ENCODE assay signal across 8 cellular contexts in genomic region chr9:63031-63629, GRCh38. TPM values are rescaled to one million over a fixed set of nuclear protein-coding genes. Genes with fewer than 3 reads are reported as not detected.
DNase-seq lines count a peak whose midpoint lies in the region; ATAC-seq and TF ChIP-seq lines count a peak whose summit lies in the region.
"Not testable (repeated sequence)": the region's sequence is repeated elsewhere in the genome, so short reads cannot be mapped to it uniquely, and the experiment has no call there.

No MANE protein-coding gene starts in this region.

- H4K20me1 ChIP-seq in DND-41 (ENCODE audit: insufficient read depth, low read length), result not testable (repeated sequence)

- peak overlapping the region; percentile 53 for H3K4me2 ChIP-seq in DND-41 (ENCODE audit: insufficient read depth, low read length)

- H2AFZ ChIP-seq in DND-41 (ENCODE audit: low read depth, low read length), result peak overlapping the region; percentile 65

- H3K27me3 Mint-ChIP-seq in activated naive CD4-positive, alpha-beta T cell treated with anti-CD3 and anti-CD28 coated beads for 36 hours (ENCODE audit: low read depth), result not testable (repeated sequence)

- H3K27ac ChIP-seq in DND-41 (ENCODE audit: low read length), result peak overlapping the region; percentile 76

- H3K4me1 Mint-ChIP-seq in activated naive CD4-positive, alpha-beta T cell treated with anti-CD3 and anti-CD28 coated beads for 36 hours (ENCODE audit: low read depth), result not testable (repeated sequence)

- CTCF ChIA-PET in activated naive CD4-positive, alpha-beta T cell treated with anti-CD3 and anti-CD28 coated beads for 36 hours (lab: Charles Lee), result not testable (repeated sequence)

- H3K27me3 ChIP-seq in DND-41 (ENCODE audit: insufficient read depth, low read length, poor library complexity), result not testable (repeated sequence)

- H3K36me3 ChIP-seq in DND-41 (ENCODE audit: insufficient read depth, low read length), result not testable (repeated sequence)

- not testable (repeated sequence) for TF ChIP-seq CTCF in DND-41 (IDR thresholded peaks at IDR 0.05; ENCODE audit: borderline replicate concordance, extremely low read depth, low read length, poor library complexity, severe bottlenecking)

- peak overlapping the region in 1 of 2 experiments; percentile 44; a peak in 1 of 4 replicates for H3K4me3 ChIP-seq in DND-41 (ENCODE audit: low read depth in 1 of 2, low read length in 2 of 2)

- H3K9ac ChIP-seq in DND-41 (ENCODE audit: low read depth, low read length), result 0 out of 2 replicates have a peak overlapping the region, but pooled peaks have one; percentile 21

- ATAC-seq in DND-41 (ENCODE audit: insufficient read depth, low read depth) (peak; percentile 91), GM21381 (IDR thresholded peaks at IDR 0.05; ENCODE audit: unreplicated experiment) (peak; percentile 81), HG03159 (IDR thresholded peaks at IDR 0.05; ENCODE audit: unreplicated experiment) (peak; percentile 82)

- not testable (repeated sequence) for H3K9me3 Mint-ChIP-seq in activated naive CD4-positive, alpha-beta T cell treated with anti-CD3 and anti-CD28 coated beads for 36 hours

- DNase-seq in DND-41 (peak; percentile 78), NCI-H82 treated with DMSO at 0.1 percent for 48 hours (lab: John Stamatoyannopoulos, UW; ENCODE audit: unreplicated experiment) (peak; percentile 36), islet precursor cell (peak; percentile 27)
- DNase-seq in activated CD4-positive, alpha-beta T cell treated with anti-CD3 and anti-CD28 coated beads for 4 hours, result peak; percentile 27 to 37
- peak; percentile 72 for DNase-seq in activated naive CD4-positive, alpha-beta T cell treated with anti-CD3 and anti-CD28 coated beads for 36 hours
- DNase-seq in stimulated activated CD8-positive, alpha-beta memory T cell treated with anti-CD3 and anti-CD28 coated beads, Interleukin-7, amount 100 ng/mL, for 24 hours (ENCODE audit: low read depth), result peak; percentile 6

- intact Hi-C loops in activated naive CD4-positive, alpha-beta T cell treated with anti-CD3 and anti-CD28 coated beads for 36 hours (cut with micrococcal nuclease), result not testable (repeated sequence)

- H3K4me1 ChIP-seq in DND-41 (ENCODE audit: insufficient read depth, low read length), result not testable (repeated sequence)

- H3K9me3 ChIP-seq in DND-41 (ENCODE audit: insufficient read depth, low read length, severe bottlenecking), result not testable (repeated sequence)

- H3K27ac Mint-ChIP-seq in activated naive CD4-positive, alpha-beta T cell treated with anti-CD3 and anti-CD28 coated beads for 36 hours, result not testable (repeated sequence)

- H3K36me3 Mint-ChIP-seq in activated naive CD4-positive, alpha-beta T cell treated with anti-CD3 and anti-CD28 coated beads for 36 hours (ENCODE audit: low read depth), result not testable (repeated sequence)

- not testable (repeated sequence) for H3K79me2 ChIP-seq in DND-41 (ENCODE audit: insufficient read depth, low read length)

- peak overlapping the region; percentile 32 for H3K4me3 Mint-ChIP-seq in activated naive CD4-positive, alpha-beta T cell treated with anti-CD3 and anti-CD28 coated beads for 36 hours

RNA-seq across cellular contexts. Expression of gene WASHC1, which starts 33.9 kb away (rescaled TPM):
- 10 to 100 TPM; 20.6 to 24.1 TPM for total RNA-seq in activated naive CD4-positive, alpha-beta T cell treated with anti-CD3 and anti-CD28 coated beads for 36 hours

RNA-seq across cellular contexts. Expression of gene FOXD4, which starts 55.1 kb away (rescaled TPM):
- not detected for total RNA-seq in activated naive CD4-positive, alpha-beta T cell treated with anti-CD3 and anti-CD28 coated beads for 36 hours

Comparison
In these comparisons a context has a peak if more than half of its experiments do, and no peak if none do; other contexts are left out.
1. DNase-seq: peak in every context shown above with its lines; median percentile 78 in DND-41; 72 in activated naive CD4-positive, alpha-beta T cell treated with anti-CD3 and anti-CD28 coated beads for 36 hours; 36 in NCI-H82 treated with DMSO at 0.1 percent for 48 hours; 32 in activated CD4-positive, alpha-beta T cell treated with anti-CD3 and anti-CD28 coated beads for 4 hours; 27 in islet precursor cell; 6 in stimulated activated CD8-positive, alpha-beta memory T cell treated with anti-CD3 and anti-CD28 coated beads, Interleukin-7, amount 100 ng/mL, for 24 hours.